ENCODE assay signal across 3 cellular contexts in the genomic region with DNA sequence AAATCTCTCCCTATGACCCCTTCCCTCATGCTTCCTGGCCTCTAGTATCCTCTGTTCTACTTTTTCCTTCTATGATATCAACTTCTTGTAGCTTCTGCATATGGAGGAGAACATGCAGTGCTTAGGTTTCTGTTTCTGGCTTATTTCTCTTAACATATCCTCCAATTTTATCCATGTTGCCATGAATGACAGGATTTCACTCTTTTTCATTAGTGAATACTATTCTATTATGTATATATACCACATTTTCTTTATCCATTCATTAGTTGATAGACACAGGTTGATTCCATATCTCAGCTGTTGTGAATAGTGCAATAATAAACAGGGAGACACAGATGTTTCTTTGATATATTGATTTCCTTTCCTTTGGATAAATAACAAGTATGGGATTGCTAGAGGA.
"Had no signal": no experiment of that assay in that cellular context is flagged by ENCODE, and none has a peak within 500 bp of the region (broad histone marks: within the 10 kb centered on the region; RNA-seq: fewer than 3 reads in every experiment).

No MANE protein-coding gene starts in this region.

- DNase-seq: GDM1, GF-D8 had no signal

- H3K4me3 ChIP-seq: GM12878 had no signal

- ATAC-seq: GM12878 had no signal
